9 cellular contexts compared by ENCODE assay signal in genomic region chr7:149790146-149790548, GRCh38. TPM values are rescaled to one million over a fixed set of nuclear protein-coding genes. Genes with fewer than 3 reads are reported as not detected.
DNase-seq lines count a peak whose midpoint lies in the region; ATAC-seq lines count a peak whose summit lies in the region.
"Had no signal": no experiment of that assay in that cellular context is flagged by ENCODE, and none has a peak within 500 bp of the region (broad histone marks: within the 10 kb centered on the region; RNA-seq: fewer than 3 reads in every experiment).

No MANE protein-coding gene starts in this region.

- H3K9me3 Mint-ChIP-seq in activated naive CD8-positive, alpha-beta T cell treated with anti-CD3 and anti-CD28 coated beads, Interleukin-2, amount 10 ng/mL, durations not matched to agents 7 days and 5 days, result no peaks in the 10 kb centered on the region

- peak overlapping the region; percentile 34 for H3K4me3 ChIP-seq in iPS-18c (ENCODE audit: insufficient read depth, low read depth, low read length)

- no peak overlapping the region for H3K27ac Mint-ChIP-seq in activated naive CD8-positive, alpha-beta T cell treated with anti-CD3 and anti-CD28 coated beads, Interleukin-2, amount 10 ng/mL, durations not matched to agents 7 days and 5 days

- H3K9me3 ChIP-seq in iPS-18c (ENCODE audit: control insufficient read depth, insufficient read depth, low read length), result no peaks in the 10 kb centered on the region

- peak; percentile 71 for DNase-seq in activated effector memory CD4-positive, alpha-beta T cell treated with anti-CD3 and anti-CD28 coated beads, Interleukin-2, amount 50 U/mL, for 16 hours
- DNase-seq in activated effector memory CD4-positive, alpha-beta T cell treated with Interleukin-2 at 50 U/mL for 16 hours, result no peak
- peak; percentile 76 for DNase-seq in activated naive CD8-positive, alpha-beta T cell treated with anti-CD3 and anti-CD28 coated beads, Interleukin-2, amount 10 ng/mL, durations not matched to agents 7 days and 5 days
- DNase-seq in stimulated activated naive CD8-positive, alpha-beta T cell treated with anti-CD3 and anti-CD28 coated beads, Interleukin-15, Interleukin-2, amounts not matched to agents 100 U/mL and 50 U/mL, for 24 hours, result peak; percentile 68
- DNase-seq in NCI-H1092 (lab: John Stamatoyannopoulos, UW) (no peak), hepatic stellate cell (ENCODE audit: low spot score) (no peak), 8988T (no peak)

- peak; percentile 77 for ATAC-seq in activated naive CD8-positive, alpha-beta T cell treated with anti-CD3 and anti-CD28 coated beads, Interleukin-2, amount 10 ng/mL, durations not matched to agents 7 days and 5 days (ENCODE audit: low read depth)
- peak; percentile 48 for ATAC-seq in stimulated activated naive CD8-positive, alpha-beta T cell treated with anti-CD3 and anti-CD28 coated beads, Interleukin-15, Interleukin-2, amounts not matched to agents 100 U/mL and 50 U/mL, for 24 hours

- POLR2A ChIA-PET in activated naive CD8-positive, alpha-beta T cell treated with anti-CD3 and anti-CD28 coated beads, Interleukin-2, amount 10 ng/mL, durations not matched to agents 7 days and 5 days (lab: Charles Lee), result no interaction called here

- peaks cover 19% of the 10 kb centered on the region for H3K27me3 Mint-ChIP-seq in activated naive CD8-positive, alpha-beta T cell treated with anti-CD3 and anti-CD28 coated beads, Interleukin-2, amount 10 ng/mL, durations not matched to agents 7 days and 5 days

- H3K4me3 Mint-ChIP-seq in activated naive CD8-positive, alpha-beta T cell treated with anti-CD3 and anti-CD28 coated beads, Interleukin-2, amount 10 ng/mL, durations not matched to agents 7 days and 5 days, result no peak overlapping the region

- H3K4me1 Mint-ChIP-seq in activated naive CD8-positive, alpha-beta T cell treated with anti-CD3 and anti-CD28 coated beads, Interleukin-2, amount 10 ng/mL, durations not matched to agents 7 days and 5 days, result peaks cover 1% of the 10 kb centered on the region

- no peaks in the 10 kb centered on the region for H3K36me3 Mint-ChIP-seq in activated naive CD8-positive, alpha-beta T cell treated with anti-CD3 and anti-CD28 coated beads, Interleukin-2, amount 10 ng/mL, durations not matched to agents 7 days and 5 days

RNA-seq across cellular contexts. Expression of gene ZNF467, which starts 16.8 kb away (rescaled TPM):
- 1 to 10 TPM in 1 of 2 experiments, under 1 TPM in 1; 0.83 to 1.0 TPM for total RNA-seq in activated naive CD8-positive, alpha-beta T cell treated with anti-CD3 and anti-CD28 coated beads, Interleukin-2, amount 10 ng/mL, durations not matched to agents 7 days and 5 days
- total RNA-seq: T-helper 2 cell treated with Interferon-gamma antibody and Interleukin-4, amounts not matched to agents 100 ng/mL and 5 ng/mL, for 36 hours had no signal

RNA-seq across cellular contexts. Expression of gene ZNF862, which starts 48.0 kb away (rescaled TPM):
- total RNA-seq in activated naive CD8-positive, alpha-beta T cell treated with anti-CD3 and anti-CD28 coated beads, Interleukin-2, amount 10 ng/mL, durations not matched to agents 7 days and 5 days, result 10 to 100 TPM; 44.1 to 45.6 TPM

Comparison
In these comparisons a context has a peak if more than half of its experiments do, and no peak if none do; other contexts are left out.
1. DNase-seq: peak in activated effector memory CD4-positive, alpha-beta T cell treated with anti-CD3 and anti-CD28 coated beads, Interleukin-2, amount 50 U/mL, for 16 hours (single experiment), activated naive CD8-positive, alpha-beta T cell treated with anti-CD3 and anti-CD28 coated beads, Interleukin-2, amount 10 ng/mL, durations not matched to agents 7 days and 5 days (single experiment) and stimulated activated naive CD8-positive, alpha-beta T cell treated with anti-CD3 and anti-CD28 coated beads, Interleukin-15, Interleukin-2, amounts not matched to agents 100 U/mL and 50 U/mL, for 24 hours (single experiment); none in activated effector memory CD4-positive, alpha-beta T cell treated with Interleukin-2 at 50 U/mL for 16 hours (single experiment), NCI-H1092 (single experiment), hepatic stellate cell (single experiment) and 8988T (single experiment).